In the genomic region with DNA sequence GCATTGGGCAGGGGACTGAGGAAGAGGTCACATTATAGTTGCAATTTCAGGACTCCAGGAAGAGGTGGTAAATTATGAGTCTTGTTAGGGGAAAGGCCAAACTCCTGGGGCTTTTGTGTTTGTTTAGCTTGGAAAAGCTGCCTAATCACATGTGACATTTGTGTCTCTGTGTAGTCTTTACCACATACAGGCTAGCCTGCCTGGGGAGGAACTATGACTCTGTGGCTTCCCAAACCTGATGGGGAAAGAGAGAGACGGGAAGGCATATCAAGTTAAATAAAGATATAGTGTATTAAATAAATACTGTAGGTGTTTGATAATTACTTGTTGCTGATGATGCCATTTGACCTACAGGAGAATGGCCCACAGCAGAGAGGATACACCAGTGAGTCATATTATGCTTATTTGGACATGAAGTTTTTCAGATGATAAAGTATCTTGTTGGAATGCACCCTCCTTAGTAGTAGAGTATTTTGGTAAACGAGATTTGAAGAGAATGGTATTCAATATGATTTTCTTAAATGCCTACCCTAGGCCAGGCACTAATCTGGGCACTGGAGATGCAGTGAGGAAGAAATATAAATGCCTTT, we compare ENCODE assay signal across 19 cellular contexts. TPM values are rescaled to one million over a fixed set of nuclear protein-coding genes. Genes with fewer than 3 reads are reported as not detected.
DNase-seq lines count a peak whose midpoint lies in the region; ATAC-seq, FAIRE-seq and TF ChIP-seq lines count a peak whose summit lies in the region.
"Had no signal": no experiment of that assay in that cellular context is flagged by ENCODE, and none has a peak within 500 bp of the region (broad histone marks: within the 10 kb centered on the region; RNA-seq: fewer than 3 reads in every experiment).

No MANE protein-coding gene starts in this region.

- no peak for ATAC-seq in GM19351 (IDR thresholded peaks at IDR 0.05; ENCODE audit: unreplicated experiment)
- ATAC-seq in GM19328 (IDR thresholded peaks at IDR 0.05; ENCODE audit: unreplicated experiment) = no peak

- dilution Hi-C loops in endothelial cell of umbilical vein (cut with MboI; ENCODE audit: extremely low pct_ligation_motif_present, low sequenced_read_pairs) = no loop called here

- H3K36me3 Mint-ChIP-seq in Calu3 (ENCODE audit: insufficient read depth, unreplicated experiment) (peaks cover 28% of the 10 kb centered on the region), neural crest cell (ENCODE audit: low read depth) (no peaks in the 10 kb centered on the region)

- no peak overlapping the region for H3K4me3 ChIP-seq in Loucy (ENCODE audit: low read length, poor library complexity, severe bottlenecking)
- H3K4me3 ChIP-seq in endothelial cell of umbilical vein (replicated peaks in 1 of 3; ENCODE audit: insufficient read depth in 1 of 3, low read depth in 1 of 3, low read length in 3 of 3) = no peak overlapping the region
- H3K4me3 ChIP-seq: Peyer's patch, sigmoid colon, tibial nerve had no signal

- H3K9me2 ChIP-seq in Loucy (replicated peaks; ENCODE audit: low read depth, low read length) = no peaks in the 10 kb centered on the region

- H3K27ac ChIP-seq in endothelial cell of umbilical vein (ENCODE audit: insufficient read depth, low read depth, low read length) = no peak overlapping the region
- H3K27ac ChIP-seq: neutrophil, Peyer's patch, sigmoid colon, tibial nerve had no signal

- H3K27ac Mint-ChIP-seq in Calu3 (ENCODE audit: unreplicated experiment) (peak overlapping the region; percentile 43), neural crest cell (ENCODE audit: unreplicated experiment) (no peak overlapping the region)

- no peaks in the 10 kb centered on the region for H3F3A ChIP-seq in Loucy (ENCODE audit: low read depth)

- H3K27me3 ChIP-seq in Loucy (ENCODE audit: insufficient read depth, low read length, poor library complexity, severe bottlenecking) = no peaks in the 10 kb centered on the region
- H3K27me3 ChIP-seq in endothelial cell of umbilical vein (ENCODE audit: control insufficient read depth in 2 of 2, insufficient read depth in 2 of 2, low read length in 2 of 2) = no peaks in the 10 kb centered on the region
- H3K27me3 ChIP-seq: BE2C, neutrophil, Peyer's patch, sigmoid colon, tibial nerve had no signal

- FAIRE-seq in endothelial cell of umbilical vein (lab: Jason Lieb, UNC) (no peak), urothelium cell line (lab: Jason Lieb, UNC) (no peak)

- H3K79me2 ChIP-seq in Loucy (ENCODE audit: insufficient read depth, low read length) (peaks cover 89% of the 10 kb centered on the region), endothelial cell of umbilical vein (ENCODE audit: control insufficient read depth, insufficient read depth, low read length) (peaks cover 2% of the 10 kb centered on the region)

- H3K9me1 ChIP-seq in endothelial cell of umbilical vein (replicated peaks; ENCODE audit: control insufficient read depth, extremely low read depth, insufficient read depth, low read length) = no peaks in the 10 kb centered on the region

- BruUV-seq in Calu3 (replicated peaks; lab: Mats Ljungman, UMichigan) (no TSS peak), endothelial cell of umbilical vein (replicated peaks; lab: Mats Ljungman, UMichigan) (no TSS peak)

- TF ChIP-seq POLR2A in endothelial cell of umbilical vein (IDR thresholded peaks at IDR 0.05; ENCODE audit: low read depth, low read length) = no peak

- DNase-seq in Calu3 = no peak
- DNase-seq in endothelial cell of umbilical vein (ENCODE audit: low read depth, low spot score) = peak; percentile 26
- DNase-seq in neural crest cell (ENCODE audit: low read depth, low spot score) = no peak
- no peak for DNase-seq in NCI-H1105 treated with DMSO at 0.1 percent for 48 hours (lab: John Stamatoyannopoulos, UW)
- no peak for DNase-seq in urothelium cell line (ENCODE audit: low spot score)
- DNase-seq: aorta; BE2C; foreskin melanocyte; mesendoderm; NCI-H2029 treated with DMSO at 0.1 percent for 48 hours; Peyer's patch; sigmoid colon; stimulated activated CD4-positive, alpha-beta T cell treated with anti-CD3 and anti-CD28 coated beads, Interleukin-4, amount 100 ng/mL, for 1 hour; SW 1271 had no signal

- CTCF ChIA-PET in Calu3 (lab: Charles Lee) (no interaction called here), endothelial cell of umbilical vein (lab: Charles Lee) (no interaction called here)

- H3K4me3 Mint-ChIP-seq in Calu3 (ENCODE audit: low read depth, unreplicated experiment) (peak overlapping the region; percentile 14), neural crest cell (peak overlapping the region; percentile 32)

- H4K20me1 ChIP-seq in Loucy (ENCODE audit: insufficient read depth, low read length, poor library complexity, severe bottlenecking) = peaks cover 43% of the 10 kb centered on the region
- peaks cover 2% of the 10 kb centered on the region for H4K20me1 ChIP-seq in endothelial cell of umbilical vein (replicated peaks; ENCODE audit: control insufficient read depth, extremely low read depth, insufficient read depth, low read length)

- H3K4me2 ChIP-seq in Loucy (ENCODE audit: low read depth, low read length, poor library complexity, severe bottlenecking) (peak overlapping the region; percentile 37), endothelial cell of umbilical vein (ENCODE audit: insufficient read depth, low read length) (no peak overlapping the region)

- intact Hi-C loops in Calu3 (cut with micrococcal nuclease; ENCODE audit: unreplicated experiment) (no loop called here), endothelial cell of umbilical vein (cut with micrococcal nuclease) (no loop called here)

- H2AFZ ChIP-seq in Loucy (ENCODE audit: low read length) = no peak overlapping the region
- H2AFZ ChIP-seq in endothelial cell of umbilical vein (ENCODE audit: low read depth, low read length) = no peak overlapping the region

- TF ChIP-seq CTCF in Calu3 (IDR thresholded peaks at IDR 0.05; ENCODE audit: unreplicated experiment) = no peak
- TF ChIP-seq CTCF in Loucy (conservative IDR thresholded peaks at IDR 0.05; ENCODE audit: low read length) = no peak
- TF ChIP-seq CTCF in endothelial cell of umbilical vein (IDR thresholded peaks at IDR 0.05; ENCODE audit: extremely low read depth in 1 of 2, insufficient read depth in 1 of 2, low read depth in 1 of 2, low read length in 2 of 2) = no peak
- no peak for TF ChIP-seq CTCF in neural crest cell (conservative IDR thresholded peaks at IDR 0.05)

- H3K27me3 Mint-ChIP-seq in Calu3 (ENCODE audit: unreplicated experiment) = no peaks in the 10 kb centered on the region
- H3K27me3 Mint-ChIP-seq in neural crest cell (ENCODE audit: low read depth) = no peaks in the 10 kb centered on the region

- no peaks in the 10 kb centered on the region for H3K9me3 Mint-ChIP-seq in Calu3 (ENCODE audit: low read depth, unreplicated experiment)
- no peaks in the 10 kb centered on the region for H3K9me3 Mint-ChIP-seq in neural crest cell

- H3K36me3 ChIP-seq in Loucy (ENCODE audit: insufficient read depth, low read length) (no peaks in the 10 kb centered on the region), endothelial cell of umbilical vein (ENCODE audit: control insufficient read depth in 2 of 2, extremely low read depth in 1 of 2, insufficient read depth in 2 of 2, low read length in 2 of 2) (no peaks in the 10 kb centered on the region)
- H3K36me3 ChIP-seq: BE2C, neutrophil, Peyer's patch, sigmoid colon, tibial nerve had no signal

- POLR2A ChIA-PET in endothelial cell of umbilical vein (lab: Charles Lee) = no interaction called here

- peaks cover 33% of the 10 kb centered on the region for H3K4me1 ChIP-seq in Loucy (ENCODE audit: insufficient read depth, low read length, poor library complexity, severe bottlenecking)
- H3K4me1 ChIP-seq in endothelial cell of umbilical vein (ENCODE audit: control insufficient read depth, extremely low read depth, insufficient read depth, low read length) = peaks cover 20% of the 10 kb centered on the region
- H3K4me1 ChIP-seq: BE2C had no signal

- H3K9me3 ChIP-seq in Loucy (ENCODE audit: insufficient read depth, low read depth, low read length) (no peaks in the 10 kb centered on the region), endothelial cell of umbilical vein (replicated peaks; ENCODE audit: control insufficient read depth, insufficient read depth, low read length) (no peaks in the 10 kb centered on the region)
- H3K9me3 ChIP-seq: BE2C, neutrophil, Peyer's patch, sigmoid colon, tibial nerve had no signal

- H3K4me1 Mint-ChIP-seq in Calu3 (ENCODE audit: low read depth, unreplicated experiment) (peaks cover 33% of the 10 kb centered on the region), neural crest cell (peaks cover 34% of the 10 kb centered on the region)

- no peak overlapping the region for H3K9ac ChIP-seq in Loucy (ENCODE audit: low read depth, low read length, poor library complexity, severe bottlenecking)
- H3K9ac ChIP-seq in endothelial cell of umbilical vein (replicated peaks; ENCODE audit: extremely low read depth, insufficient read depth, low read length) = no peak overlapping the region

TF ChIP-seq in endothelial cell of umbilical vein, 7 proteins besides CTCF, POLR2A, EP300 and RAD21:
- TF ChIP-seq FOS (IDR thresholded peaks at IDR 0.05; ENCODE audit: borderline replicate concordance, insufficient read depth, low read length) (peak; percentile 25), EZH2 (IDR thresholded peaks at IDR 0.05; ENCODE audit: borderline replicate concordance, low read depth, low read length, severe bottlenecking) (no peak)

RNA-seq across cellular contexts. Expression of a gene that starts 4.0 kb away (rescaled TPM):
- total RNA-seq in Calu3 (2022) (33.4 and 34.8 TPM in 2 replicates), endothelial cell of umbilical vein (9.3 and 10.5 TPM in 2 replicates), neural crest cell (19.9 and 20.3 TPM in 2 replicates)
- polyA plus RNA-seq in endothelial cell of umbilical vein = 4.2 and 4.6 TPM in 2 replicates
- 4.2 and 4.5 TPM in 2 replicates for polyA plus RNA-seq in endothelial cell of umbilical vein (2011; cell fraction: cytosol; rRNA removed)
- 6.8 and 8.0 TPM in 2 replicates for polyA plus RNA-seq in endothelial cell of umbilical vein (2011; cell fraction: nucleus; rRNA removed)
- polyA plus RNA-seq in endothelial cell of umbilical vein (2012) = 3.3 and 4.6 TPM in 2 replicates
- 21.7 and 22.6 TPM in 2 replicates for polyA minus RNA-seq in endothelial cell of umbilical vein
- 29.2 TPM for polyA minus RNA-seq in endothelial cell of umbilical vein (2011; cell fraction: cytosol; rRNA and poly(A)+ RNA removed)
- 9.4 and 11.2 TPM in 2 replicates for polyA minus RNA-seq in endothelial cell of umbilical vein (2011; cell fraction: nucleus; rRNA and poly(A)+ RNA removed)

RNA-seq across cellular contexts. Expression of a gene that starts 38.6 kb away (rescaled TPM):
- total RNA-seq in Calu3 (2022) (221 and 231 TPM in 2 replicates), endothelial cell of umbilical vein (137 and 141 TPM in 2 replicates), neural crest cell (200 and 207 TPM in 2 replicates)
- 287 and 306 TPM in 2 replicates for polyA plus RNA-seq in endothelial cell of umbilical vein
- 316 and 379 TPM in 2 replicates for polyA plus RNA-seq in endothelial cell of umbilical vein (2011; cell fraction: cytosol; rRNA removed)
- 119 and 138 TPM in 2 replicates for polyA plus RNA-seq in endothelial cell of umbilical vein (2011; cell fraction: nucleus; rRNA removed)
- polyA plus RNA-seq in endothelial cell of umbilical vein (2012) = 138 and 173 TPM in 2 replicates
- polyA minus RNA-seq in endothelial cell of umbilical vein = 58.1 and 70.2 TPM in 2 replicates
- 57.4 TPM for polyA minus RNA-seq in endothelial cell of umbilical vein (2011; cell fraction: cytosol; rRNA and poly(A)+ RNA removed)
- polyA minus RNA-seq in endothelial cell of umbilical vein (2011; cell fraction: nucleus; rRNA and poly(A)+ RNA removed) = 17.1 and 18.2 TPM in 2 replicates
